17 cellular contexts compared by ENCODE assay signal in genomic region chr12:26744697-26745440, GRCh38.
DNase-seq lines count a peak whose midpoint lies in the region; ATAC-seq, FAIRE-seq and TF ChIP-seq lines count a peak whose summit lies in the region.
"Had no signal": no experiment of that assay in that cellular context is flagged by ENCODE, and none has a peak within 500 bp of the region (broad histone marks: within the 10 kb centered on the region; RNA-seq: fewer than 3 reads in every experiment).

No MANE protein-coding gene starts in this region.

- peak overlapping the region; percentile 52 for H3K4me2 ChIP-seq in HepG2 (ENCODE audit: low read depth, low read length)

- POLR2A ChIA-PET in HepG2 (lab: Yijun Ruan, JAX), result interaction anchor here (0.6 to 3.9 kb wide), 12 partner anchors 8 to 88 kb away, joined by 3 to 61 read pairs (median 5); partner anchors contain the start of gene ITPR2

- TF ChIP-seq RAD21 in HepG2 (CRISPR knock-in tag; IDR thresholded peaks at IDR 0.05), result peak; percentile 17; the same call in 1 of the 2 replicates

- H3K9me3 ChIP-seq in cardiac muscle cell (ENCODE audit: low read depth), result no peaks in the 10 kb centered on the region
- no peaks in the 10 kb centered on the region for H3K9me3 ChIP-seq in WERI-Rb-1 (ENCODE audit: severe bottlenecking)
- H3K9me3 ChIP-seq in HepG2 (ENCODE audit: low read length), result no peaks in the 10 kb centered on the region
- no peaks in the 10 kb centered on the region for H3K9me3 ChIP-seq in gastrocnemius medialis
- H3K9me3 ChIP-seq: testis had no signal

- no peak overlapping the region for H2AFZ ChIP-seq in HepG2 (ENCODE audit: low read length)

- peak in 1 of 2 experiments; percentile 100; a peak in 3 of 4 replicates for TF ChIP-seq EP300 in HepG2 (IDR thresholded peaks at IDR 0.05; ENCODE audit: low read depth in 2 of 2, low read length in 2 of 2)
- TF ChIP-seq EP300 in HepG2 (CRISPR knock-in tag; IDR thresholded peaks at IDR 0.05; ENCODE audit: borderline replicate concordance), result peak; percentile 99

- H3K4me1 ChIP-seq in cardiac muscle cell (ENCODE audit: low read depth) (peaks cover 19% of the 10 kb centered on the region), HepG2 (ENCODE audit: insufficient read depth, low read length) (peaks cover 95% of the 10 kb centered on the region), gastrocnemius medialis (peaks cover 0 to 9% of the 10 kb centered on the region in 2 donors)

- H4K20me1 ChIP-seq in HepG2 (ENCODE audit: insufficient read depth, low read length), result no peaks in the 10 kb centered on the region

- CTCF ChIA-PET in HepG2 (lab: Yijun Ruan, JAX; ENCODE audit: low intra/inter-chr PET ratio, low total read pairs), result no interaction called here

- H3K79me2 ChIP-seq in HepG2 (ENCODE audit: insufficient read depth, low read length), result peaks cover 85% of the 10 kb centered on the region

- TSS peak; percentile 52 for BruUV-seq in HepG2 (replicated peaks; lab: Mats Ljungman, UMichigan)

- TF ChIP-seq POLR2A in HepG2 (IDR thresholded peaks at IDR 0.05; ENCODE audit: insufficient read depth in 1 of 2, low read depth in 2 of 2, low read length in 2 of 2) (no peak; a peak in 1 of 4 replicates), gastrocnemius medialis (IDR thresholded peaks at IDR 0.05) (no peak)

- TF ChIP-seq CTCF in cardiac muscle cell (IDR thresholded peaks at IDR 0.05; ENCODE audit: low read depth, low read length) (no peak), WERI-Rb-1 (IDR thresholded peaks at IDR 0.05; ENCODE audit: low read depth, low read length) (no peak), HepG2 (CRISPR knock-in tag; IDR thresholded peaks at IDR 0.05) (no peak), gastrocnemius medialis (IDR thresholded peaks at IDR 0.05 in 4 of 5, conservative IDR thresholded peaks at IDR 0.05 in 1 of 5) (no peak)

- H3K27me3 ChIP-seq in cardiac muscle cell (no peaks in the 10 kb centered on the region), WERI-Rb-1 (ENCODE audit: insufficient read depth, low read depth, severe bottlenecking) (no peaks in the 10 kb centered on the region), HepG2 (ENCODE audit: control insufficient read depth in 1 of 2, insufficient read depth in 2 of 2, low read length in 2 of 2) (no peaks in the 10 kb centered on the region; a peak in 1 of 5 replicates), gastrocnemius medialis (no peaks in the 10 kb centered on the region)
- H3K27me3 ChIP-seq: testis had no signal

- WGBS in HepG2 (ENCODE audit: low lambda C conversion rate), result 10% methylated on average over 8 of the region's 8 CpGs

- H3K36me3 ChIP-seq in cardiac muscle cell (no peaks in the 10 kb centered on the region), WERI-Rb-1 (no peaks in the 10 kb centered on the region), HepG2 (replicated peaks in 1 of 2; ENCODE audit: control insufficient read depth in 1 of 2, insufficient read depth in 2 of 2, low read length in 2 of 2) (peaks cover 3 to 13% of the 10 kb centered on the region in 2 experiments; a peak in 4 of 5 replicates), gastrocnemius medialis (no peaks in the 10 kb centered on the region)

- H3K9ac ChIP-seq in HepG2 (ENCODE audit: insufficient read depth, low read depth, low read length), result peak overlapping the region; percentile 72

- peak; percentile 99 for FAIRE-seq in HepG2 (lab: Jason Lieb, UNC)

- H3K27ac ChIP-seq in cardiac muscle cell (peak overlapping the region; percentile 12), WERI-Rb-1 (peak overlapping the region; percentile 69), HepG2 (ENCODE audit: extremely low read length, insufficient read depth, low read length) (peak overlapping the region; percentile 94), gastrocnemius medialis (no peak overlapping the region)
- H3K27ac ChIP-seq: SK-N-MC, testis had no signal

- intact Hi-C loops in left ventricle myocardium superior (cut with micrococcal nuclease), result no loop called here
- intact Hi-C loops in HepG2 (cut with micrococcal nuclease; ENCODE audit: unreplicated experiment), result loop anchor here (1.0 kb wide), 2 partner anchors 9 to 24 kb away; no protein-coding TSS in a partner anchor
- intact Hi-C loops in gastrocnemius medialis (cut with DNase I; ENCODE audit: low total_unique reads), result no loop called here

- ATAC-seq in left ventricle myocardium superior (no peak), HepG2 (peak; percentile 96), HG02885 (IDR thresholded peaks at IDR 0.05; ENCODE audit: poor library complexity, unreplicated experiment) (no peak), gastrocnemius medialis (no peak), HG02588 (IDR thresholded peaks at IDR 0.05; ENCODE audit: unreplicated experiment) (no peak), GM21529 (IDR thresholded peaks at IDR 0.05; ENCODE audit: unreplicated experiment) (no peak)
- ATAC-seq: activated T-cell treated with anti-CD3 and anti-CD28 coated beads, Interleukin-2, amount 50 U/mL, for 72 hours; CD8-positive, alpha-beta T cell; left cardiac atrium; naive thymus-derived CD8-positive, alpha-beta T cell had no signal

- in situ Hi-C loops in HepG2 (cut with HindIII; ENCODE audit: extremely low pct_ligation_motif_present, low pct_unique_long_range_greater_than_20kb), result no loop called here
- in situ Hi-C loops in gastrocnemius medialis (cut with MboI; ENCODE audit: low sequenced_read_pairs in 4 of 4), result no loop called here

- no peak overlapping the region for H3K4me3 ChIP-seq in cardiac muscle cell
- H3K4me3 ChIP-seq in WERI-Rb-1 (ENCODE audit: low read depth, low read length), result peak overlapping the region; percentile 9
- no peak overlapping the region for H3K4me3 ChIP-seq in HepG2 (replicated peaks in 1 of 3; ENCODE audit: insufficient read depth in 1 of 3, low read depth in 2 of 3, low read length in 3 of 3)
- no peak overlapping the region for H3K4me3 ChIP-seq in gastrocnemius medialis
- H3K4me3 ChIP-seq: SK-N-MC, testis had no signal

- DNase-seq in cardiac muscle cell (ENCODE audit: low read depth in 1 of 2, low spot score in 1 of 2) (peak in 1 of 2 donors; percentile 48), left ventricle myocardium superior (no peak), WERI-Rb-1 (peak; percentile 59), HepG2 (ENCODE audit: low spot score) (peak; percentile 100), gastrocnemius medialis (no peak)
- DNase-seq: ACHN; activated CD4-positive, alpha-beta T cell treated with anti-CD3 and anti-CD28 coated beads, Interleukin-2, amount 50 U/mL, for 48 hours; activated T-cell treated with anti-CD3 and anti-CD28 coated beads, Interleukin-2, amount 50 U/mL, for 72 hours; CD8-positive, alpha-beta T cell; GDM1; left cardiac atrium; naive thymus-derived CD8-positive, alpha-beta T cell; testis had no signal

TF ChIP-seq in HepG2, 621 proteins besides CTCF, POLR2A, EP300 and RAD21 (continues in another document):
- TF ChIP-seq, protein P1, sequence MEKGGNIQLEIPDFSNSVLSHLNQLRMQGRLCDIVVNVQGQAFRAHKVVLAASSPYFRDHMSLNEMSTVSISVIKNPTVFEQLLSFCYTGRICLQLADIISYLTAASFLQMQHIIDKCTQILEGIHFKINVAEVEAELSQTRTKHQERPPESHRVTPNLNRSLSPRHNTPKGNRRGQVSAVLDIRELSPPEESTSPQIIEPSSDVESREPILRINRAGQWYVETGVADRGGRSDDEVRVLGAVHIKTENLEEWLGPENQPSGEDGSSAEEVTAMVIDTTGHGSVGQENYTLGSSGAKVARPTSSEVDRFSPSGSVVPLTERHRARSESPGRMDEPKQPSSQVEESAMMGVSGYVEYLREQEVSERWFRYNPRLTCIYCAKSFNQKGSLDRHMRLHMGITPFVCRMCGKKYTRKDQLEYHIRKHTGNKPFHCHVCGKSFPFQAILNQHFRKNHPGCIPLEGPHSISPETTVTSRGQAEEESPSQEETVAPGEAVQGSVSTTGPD (CRISPR knock-in tag; IDR thresholded peaks at IDR 0.05), result peak; percentile 85
- TF ChIP-seq ZKSCAN8 (CRISPR knock-in tag; IDR thresholded peaks at IDR 0.05; ENCODE audit: borderline replicate concordance) (peak; percentile 73), KLF16 (CRISPR knock-in tag; IDR thresholded peaks at IDR 0.05) (no peak; a peak in 1 of 4 replicates), HHEX (CRISPR knock-in tag; IDR thresholded peaks at IDR 0.05) (peak; percentile 74), NR2F1 (CRISPR knock-in tag; IDR thresholded peaks at IDR 0.05) (peak; percentile 50 to 70; a peak in 3 of 4 replicates), KLF9 (CRISPR knock-in tag; IDR thresholded peaks at IDR 0.05; ENCODE audit: low read depth) (no peak), ZNF264 (CRISPR knock-in tag; IDR thresholded peaks at IDR 0.05) (peak; percentile 64; the same call in 1 of the 2 replicates), PRDM4 (CRISPR knock-in tag; IDR thresholded peaks at IDR 0.05; ENCODE audit: borderline replicate concordance) (no peak)
- TF ChIP-seq, protein P2, sequence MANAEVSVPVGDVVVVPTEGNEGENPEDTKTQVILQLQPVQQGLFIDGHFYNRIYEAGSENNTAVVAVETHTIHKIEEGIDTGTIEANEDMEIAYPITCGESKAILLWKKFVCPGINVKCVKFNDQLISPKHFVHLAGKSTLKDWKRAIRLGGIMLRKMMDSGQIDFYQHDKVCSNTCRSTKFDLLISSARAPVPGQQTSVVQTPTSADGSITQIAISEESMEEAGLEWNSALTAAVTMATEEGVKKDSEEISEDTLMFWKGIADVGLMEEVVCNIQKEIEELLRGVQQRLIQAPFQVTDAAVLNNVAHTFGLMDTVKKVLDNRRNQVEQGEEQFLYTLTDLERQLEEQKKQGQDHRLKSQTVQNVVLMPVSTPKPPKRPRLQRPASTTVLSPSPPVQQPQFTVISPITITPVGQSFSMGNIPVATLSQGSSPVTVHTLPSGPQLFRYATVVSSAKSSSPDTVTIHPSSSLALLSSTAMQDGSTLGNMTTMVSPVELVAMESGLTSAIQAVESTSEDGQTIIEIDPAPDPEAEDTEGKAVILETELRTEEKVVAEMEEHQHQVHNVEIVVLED (CRISPR knock-in tag; IDR thresholded peaks at IDR 0.05; ENCODE audit: borderline replicate concordance), result peak; percentile 27; the same call in 1 of the 2 replicates

Comparison
In these comparisons a context has a peak if more than half of its experiments do, and no peak if none do; other contexts are left out.
1. DNase-seq: peak in WERI-Rb-1 (single experiment) and HepG2 (single experiment); none in left ventricle myocardium superior (single experiment) and gastrocnemius medialis (0 of 2).
2. H3K27ac ChIP-seq: peak in cardiac muscle cell (single experiment), WERI-Rb-1 (single experiment) and HepG2 (single experiment); none in gastrocnemius medialis (0 of 4).